15 cellular contexts compared by ENCODE assay signal in the genomic region with DNA sequence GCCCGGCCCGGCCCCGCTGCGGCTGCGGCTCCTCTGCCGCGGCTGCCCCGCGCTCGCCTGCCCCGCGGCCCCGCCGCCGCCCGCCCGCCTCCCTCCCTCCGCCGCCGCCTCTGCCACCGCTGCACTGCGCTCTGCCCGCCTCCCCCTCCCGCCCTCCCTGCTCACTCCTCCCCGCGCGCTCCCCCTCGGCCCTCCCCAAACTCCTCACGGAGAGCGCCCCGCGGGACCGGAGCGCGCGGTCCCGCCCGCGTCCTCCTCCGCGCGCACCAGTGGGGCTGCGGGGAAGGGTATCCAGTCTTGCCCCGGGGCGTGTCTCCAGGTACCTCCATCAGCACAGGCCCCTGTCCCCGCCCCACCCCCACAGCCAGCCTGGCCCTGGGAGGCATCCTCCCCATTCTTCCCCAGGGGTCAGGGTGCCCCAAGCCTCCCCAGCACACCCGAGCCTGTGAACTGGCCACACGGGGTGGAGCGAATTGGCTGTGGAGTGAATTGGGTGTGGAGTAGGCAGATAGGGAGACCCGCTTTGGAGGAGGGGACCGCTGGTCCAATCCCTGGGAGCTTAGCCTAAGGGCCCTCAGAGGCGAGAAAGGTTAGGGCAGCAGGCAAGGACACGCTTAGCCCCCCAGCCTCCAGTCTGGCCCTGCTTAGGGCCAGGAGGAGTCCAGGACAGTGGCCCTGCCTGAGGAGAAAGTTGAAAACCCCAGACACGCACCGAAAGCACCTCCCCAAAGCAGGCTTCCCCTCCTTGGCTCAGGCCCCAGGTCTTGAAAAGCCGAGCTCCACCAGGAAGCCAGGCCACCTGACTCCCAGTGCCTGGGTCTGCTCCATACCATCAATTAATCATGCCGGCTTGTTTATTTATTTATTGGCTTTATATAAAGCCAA.
DNase-seq lines count a peak whose midpoint lies in the region; ATAC-seq and TF ChIP-seq lines count a peak whose summit lies in the region.
"Had no signal": no experiment of that assay in that cellular context is flagged by ENCODE, and none has a peak within 500 bp of the region (broad histone marks: within the 10 kb centered on the region; RNA-seq: fewer than 3 reads in every experiment).

No MANE protein-coding gene starts in this region.

- no peak for TF ChIP-seq CTCF in hepatocyte (IDR thresholded peaks at IDR 0.05; ENCODE audit: poor library complexity)
- TF ChIP-seq CTCF in parathyroid adenoma (IDR thresholded peaks at IDR 0.05): no peak

- ATAC-seq in HG03565 (IDR thresholded peaks at IDR 0.05; ENCODE audit: unreplicated experiment) (no peak), left lobe of liver (no peak)
- ATAC-seq: effector memory CD8-positive, alpha-beta T cell; natural killer cell treated with Interleukin-12 subunit alpha and Interleukin-12 subunit beta and Interleukin-15 and Interleukin-18, amount 100 ng/mL, for 72 hours had no signal

- H3K9ac ChIP-seq in GM23248 (no peak overlapping the region), parathyroid adenoma (no peak overlapping the region)

- H3K4me2 ChIP-seq in GM23248 (ENCODE audit: unreplicated experiment) (no peak overlapping the region), hepatocyte (peak overlapping the region; percentile 88), parathyroid adenoma (ENCODE audit: low read length) (peak overlapping the region; percentile 35)

- no peaks in the 10 kb centered on the region for H3K9me2 ChIP-seq in GM23248 (ENCODE audit: insufficient read depth)
- no peaks in the 10 kb centered on the region for H3K9me2 ChIP-seq in hepatocyte (replicated peaks; ENCODE audit: insufficient read depth)

- in situ Hi-C loops in GM23248 (cut with MboI): no loop called here

- H3F3A ChIP-seq in GM23248 (ENCODE audit: insufficient read depth): no peaks in the 10 kb centered on the region

- H2AFZ ChIP-seq in GM23248: no peak overlapping the region
- no peak overlapping the region for H2AFZ ChIP-seq in hepatocyte
- peak overlapping the region; percentile 78 for H2AFZ ChIP-seq in parathyroid adenoma

- WGBS in GM23248 (ENCODE audit: low coverage in 1 of 2, low lambda C conversion rate in 2 of 2, missing lambda C conversion rate in 2 of 2), 2 experiments: 7 to 17% methylated on average over 11 to 30 of the region's 57 CpGs
- WGBS in hepatocyte (ENCODE audit: low lambda C conversion rate, missing lambda C conversion rate): 17% methylated on average over 21 of the region's 57 CpGs

- no peaks in the 10 kb centered on the region for H3K4me1 ChIP-seq in GM23248 (ENCODE audit: insufficient read depth)
- H3K4me1 ChIP-seq in hepatocyte (ENCODE audit: insufficient read depth): peaks cover 5% of the 10 kb centered on the region
- H3K4me1 ChIP-seq in parathyroid adenoma: peaks cover 7% of the 10 kb centered on the region

- H4K20me1 ChIP-seq in GM23248 (ENCODE audit: insufficient read depth) (no peaks in the 10 kb centered on the region), hepatocyte (ENCODE audit: insufficient read depth, poor library complexity, severe bottlenecking) (no peaks in the 10 kb centered on the region)

- H3K27me3 ChIP-seq in GM23248 (replicated peaks; ENCODE audit: insufficient read depth) (peaks cover 17% of the 10 kb centered on the region), hepatocyte (peaks cover 92% of the 10 kb centered on the region), parathyroid adenoma (ENCODE audit: control insufficient read depth, insufficient read depth, low read length) (no peaks in the 10 kb centered on the region)

- H3K36me3 ChIP-seq in GM23248 (ENCODE audit: low read depth): no peaks in the 10 kb centered on the region
- no peaks in the 10 kb centered on the region for H3K36me3 ChIP-seq in hepatocyte (replicated peaks; ENCODE audit: insufficient read depth, low read depth)
- no peaks in the 10 kb centered on the region for H3K36me3 ChIP-seq in parathyroid adenoma (ENCODE audit: control insufficient read depth, insufficient read depth, low read length)

- peak; percentile 8 for DNase-seq in GM23248
- peak; percentile 6 for DNase-seq in NCI-H69 (lab: John Stamatoyannopoulos, UW)
- no peak for DNase-seq in hepatocyte (ENCODE audit: low spot score)
- DNase-seq in activated CD8-positive, alpha-beta memory T cell treated with anti-CD3 and anti-CD28 coated beads, Interleukin-2, amount 50 U/mL, for 4 hours: no peak
- DNase-seq in NCI-H1092 (lab: John Stamatoyannopoulos, UW): no peak
- no peak for DNase-seq in left lobe of liver (ENCODE audit: low spot score)
- DNase-seq: activated CD4-positive, alpha-beta T cell treated with anti-CD3 and anti-CD28 coated beads, Interleukin-2, amount 50 U/mL, for 1 hour; activated effector memory CD4-positive, alpha-beta T cell treated with Interleukin-2 at 50 U/mL for 16 hours; effector memory CD8-positive, alpha-beta T cell; NCI-H1930; NCI-H774; T1000 had no signal

- H3K9me3 ChIP-seq in GM23248 (ENCODE audit: low read depth): no peaks in the 10 kb centered on the region
- no peaks in the 10 kb centered on the region for H3K9me3 ChIP-seq in hepatocyte (ENCODE audit: low read depth)
- no peaks in the 10 kb centered on the region for H3K9me3 ChIP-seq in parathyroid adenoma (ENCODE audit: control insufficient read depth, low read length)

- H3K4me3 ChIP-seq in GM23248 (no peak overlapping the region), hepatocyte (no peak overlapping the region), parathyroid adenoma (ENCODE audit: low read depth, low read length) (no peak overlapping the region)

- H3K27ac ChIP-seq in GM23248 (no peak overlapping the region), hepatocyte (no peak overlapping the region), parathyroid adenoma (no peak overlapping the region)

- no peaks in the 10 kb centered on the region for H3K79me2 ChIP-seq in GM23248 (ENCODE audit: insufficient read depth)
- H3K79me2 ChIP-seq in hepatocyte: no peaks in the 10 kb centered on the region
- peaks cover 2% of the 10 kb centered on the region for H3K79me2 ChIP-seq in parathyroid adenoma

Comparison
In these comparisons a context has a peak if more than half of its experiments do, and no peak if none do; other contexts are left out.
1. DNase-seq: peak in GM23248 (single experiment) and NCI-H69 (single experiment); none in hepatocyte (single experiment), activated CD8-positive, alpha-beta memory T cell treated with anti-CD3 and anti-CD28 coated beads, Interleukin-2, amount 50 U/mL, for 4 hours (single experiment), NCI-H1092 (single experiment) and left lobe of liver (single experiment).